In genomic region chr12:57835366-57836288, GRCh38 we compare ENCODE assay signal across 11 cellular contexts. TPM values are rescaled to one million over a fixed set of nuclear protein-coding genes. Genes with fewer than 3 reads are reported as not detected.
DNase-seq lines count a peak whose midpoint lies in the region; TF ChIP-seq lines count a peak whose summit lies in the region.
"Had no signal": no experiment of that assay in that cellular context is flagged by ENCODE, and none has a peak within 500 bp of the region (broad histone marks: within the 10 kb centered on the region; RNA-seq: fewer than 3 reads in every experiment).

No MANE protein-coding gene starts in this region.

- CTCF ChIA-PET in activated CD4-positive, alpha-beta memory T cell treated with anti-CD3 and anti-CD28 coated beads, Interleukin-2, amount 10 ng/mL, durations not matched to agents 7 days and 5 days (lab: Charles Lee) = interaction anchor here (2.7 to 3.9 kb wide), 4 partner anchors 11 to 69 kb away, joined by 6 to 27 read pairs (median 17); partner anchors contain the start of gene CTDSP2
- CTCF ChIA-PET in Calu3 (lab: Charles Lee) = interaction anchor here (0.5 to 0.7 kb wide), 3 partner anchors 22 to 79 kb away, joined by 3 to 4 read pairs (median 4); no protein-coding TSS in a partner anchor

- no peaks in the 10 kb centered on the region for H3K9me2 ChIP-seq in hepatocyte (replicated peaks; ENCODE audit: insufficient read depth)

- H3K27ac ChIP-seq in hepatocyte (peak overlapping the region; percentile 33), testis (peak overlapping the region; percentile 41 to 67)
- H3K27ac ChIP-seq: C4-2B had no signal

- no peak overlapping the region for H2AFZ ChIP-seq in hepatocyte

- no peak overlapping the region for H3K4me3 Mint-ChIP-seq in activated T-cell treated with anti-CD3 and anti-CD28 coated beads, Interleukin-2, amount 50 U/mL, for 24 hours
- H3K4me3 Mint-ChIP-seq in activated CD4-positive, alpha-beta memory T cell treated with anti-CD3 and anti-CD28 coated beads, Interleukin-2, amount 10 ng/mL, durations not matched to agents 7 days and 5 days = peak overlapping the region; percentile 10
- H3K4me3 Mint-ChIP-seq in Calu3 (ENCODE audit: low read depth, unreplicated experiment) = no peak overlapping the region

- POLR2A ChIA-PET in activated CD4-positive, alpha-beta memory T cell treated with anti-CD3 and anti-CD28 coated beads, Interleukin-2, amount 10 ng/mL, durations not matched to agents 7 days and 5 days (lab: Charles Lee) = interaction anchor here (2.9 to 7.6 kb wide), 4 partner anchors 11 to 105 kb away, joined by 14 to 54 read pairs (median 20); partner anchors contain the start of genes ATP23, CTDSP2 and TSFM

- no peaks in the 10 kb centered on the region for H3K36me3 Mint-ChIP-seq in activated T-cell treated with anti-CD3 and anti-CD28 coated beads, Interleukin-2, amount 50 U/mL, for 24 hours (ENCODE audit: low read depth)
- no peaks in the 10 kb centered on the region for H3K36me3 Mint-ChIP-seq in activated CD4-positive, alpha-beta memory T cell treated with anti-CD3 and anti-CD28 coated beads, Interleukin-2, amount 10 ng/mL, durations not matched to agents 7 days and 5 days (ENCODE audit: low read depth)
- H3K36me3 Mint-ChIP-seq in Calu3 (ENCODE audit: insufficient read depth, unreplicated experiment) = no peaks in the 10 kb centered on the region

- H3K36me3 ChIP-seq in hepatocyte (replicated peaks; ENCODE audit: insufficient read depth, low read depth) (no peaks in the 10 kb centered on the region), testis (ENCODE audit: low read depth, missing control alignments) (no peaks in the 10 kb centered on the region)
- H3K36me3 ChIP-seq: HAP-1 had no signal

- TF ChIP-seq POLR2A in testis (IDR thresholded peaks at IDR 0.05) (no peak), lower leg skin (IDR thresholded peaks at IDR 0.05) (no peak)

- H3K4me1 ChIP-seq in hepatocyte (ENCODE audit: insufficient read depth) = peaks cover 88% of the 10 kb centered on the region
- H3K4me1 ChIP-seq in testis = peaks cover 92% of the 10 kb centered on the region

- peaks cover 90% of the 10 kb centered on the region for H3K4me1 Mint-ChIP-seq in activated T-cell treated with anti-CD3 and anti-CD28 coated beads, Interleukin-2, amount 50 U/mL, for 24 hours (ENCODE audit: low read depth)
- peaks cover 82% of the 10 kb centered on the region for H3K4me1 Mint-ChIP-seq in activated CD4-positive, alpha-beta memory T cell treated with anti-CD3 and anti-CD28 coated beads, Interleukin-2, amount 10 ng/mL, durations not matched to agents 7 days and 5 days
- H3K4me1 Mint-ChIP-seq in Calu3 (ENCODE audit: low read depth, unreplicated experiment) = peaks cover 36% of the 10 kb centered on the region

- no peaks in the 10 kb centered on the region for H3K9me3 Mint-ChIP-seq in activated T-cell treated with anti-CD3 and anti-CD28 coated beads, Interleukin-2, amount 50 U/mL, for 24 hours
- no peaks in the 10 kb centered on the region for H3K9me3 Mint-ChIP-seq in activated CD4-positive, alpha-beta memory T cell treated with anti-CD3 and anti-CD28 coated beads, Interleukin-2, amount 10 ng/mL, durations not matched to agents 7 days and 5 days
- no peaks in the 10 kb centered on the region for H3K9me3 Mint-ChIP-seq in Calu3 (ENCODE audit: low read depth, unreplicated experiment)

- no peak for DNase-seq in activated T-cell treated with anti-CD3 and anti-CD28 coated beads, Interleukin-2, amount 50 U/mL, for 24 hours
- no peak for DNase-seq in activated T-cell treated with anti-CD3 and anti-CD28 coated beads for 4 hours
- DNase-seq in activated CD4-positive, alpha-beta memory T cell treated with anti-CD3 and anti-CD28 coated beads, Interleukin-2, amount 10 ng/mL, durations not matched to agents 7 days and 5 days = no peak
- no peak for DNase-seq in hepatocyte (ENCODE audit: low spot score)
- peak; percentile 65 for DNase-seq in testis
- no peak for DNase-seq in GM19238 (ENCODE audit: insufficient read length, low spot score)
- DNase-seq in lower leg skin (ENCODE audit: low spot score in 2 of 2) = no peak
- no peak for DNase-seq in Calu3
- DNase-seq: NCI-H1436 had no signal

- TF ChIP-seq CTCF in hepatocyte (IDR thresholded peaks at IDR 0.05; ENCODE audit: poor library complexity) (no peak), testis (IDR thresholded peaks at IDR 0.05) (no peak), lower leg skin (IDR thresholded peaks at IDR 0.05) (no peak), Calu3 (IDR thresholded peaks at IDR 0.05; ENCODE audit: unreplicated experiment) (no peak)

- no TSS peak for BruUV-seq in Calu3 (replicated peaks; lab: Mats Ljungman, UMichigan)

- H3K9me3 ChIP-seq in hepatocyte (ENCODE audit: low read depth) (no peaks in the 10 kb centered on the region), testis (no peaks in the 10 kb centered on the region)
- H3K9me3 ChIP-seq: HAP-1 had no signal

- H3K27me3 Mint-ChIP-seq in activated T-cell treated with anti-CD3 and anti-CD28 coated beads, Interleukin-2, amount 50 U/mL, for 24 hours = no peaks in the 10 kb centered on the region
- H3K27me3 Mint-ChIP-seq in activated CD4-positive, alpha-beta memory T cell treated with anti-CD3 and anti-CD28 coated beads, Interleukin-2, amount 10 ng/mL, durations not matched to agents 7 days and 5 days = no peaks in the 10 kb centered on the region
- H3K27me3 Mint-ChIP-seq in Calu3 (ENCODE audit: unreplicated experiment) = no peaks in the 10 kb centered on the region

- H3K4me3 ChIP-seq in hepatocyte (no peak overlapping the region), testis (no peak overlapping the region), lower leg skin (ENCODE audit: low read depth, poor library complexity, severe bottlenecking) (no peak overlapping the region)
- H3K4me3 ChIP-seq: HAP-1 had no signal

- peak overlapping the region; percentile 92 for H3K27ac Mint-ChIP-seq in activated T-cell treated with anti-CD3 and anti-CD28 coated beads, Interleukin-2, amount 50 U/mL, for 24 hours
- peak overlapping the region; percentile 79 for H3K27ac Mint-ChIP-seq in activated CD4-positive, alpha-beta memory T cell treated with anti-CD3 and anti-CD28 coated beads, Interleukin-2, amount 10 ng/mL, durations not matched to agents 7 days and 5 days
- no peak overlapping the region for H3K27ac Mint-ChIP-seq in Calu3 (ENCODE audit: unreplicated experiment)

- H4K20me1 ChIP-seq in hepatocyte (ENCODE audit: insufficient read depth, poor library complexity, severe bottlenecking) = peaks cover 99% of the 10 kb centered on the region

- H3K4me2 ChIP-seq in hepatocyte = peak overlapping the region; percentile 91

- peaks cover 99% of the 10 kb centered on the region for H3K79me2 ChIP-seq in hepatocyte

- intact Hi-C loops in testis (cut with DNase I; ENCODE audit: low total_unique reads) (no loop called here), lower leg skin (cut with DNase I; ENCODE audit: low total_unique reads) (loop anchor here (5.0 kb wide), 1 partner anchor 62 kb away; no protein-coding TSS in a partner anchor), Calu3 (cut with micrococcal nuclease; ENCODE audit: unreplicated experiment) (no loop called here)

- no peaks in the 10 kb centered on the region for H3K27me3 ChIP-seq in hepatocyte
- no peaks in the 10 kb centered on the region for H3K27me3 ChIP-seq in testis

- 75% methylated on average over 9 of the region's 9 CpGs for WGBS in hepatocyte (ENCODE audit: low lambda C conversion rate, missing lambda C conversion rate)
- WGBS in testis, 2 donors = 32 to 47% methylated on average over 7 to 9 of the region's 9 CpGs
- 38 to 55% methylated on average over 9 of the region's 9 CpGs for WGBS in lower leg skin, 2 donors

RNA-seq across cellular contexts. Expression of gene CTDSP2, which starts 10.9 kb away (rescaled TPM):
- total RNA-seq in activated CD4-positive, alpha-beta memory T cell treated with anti-CD3 and anti-CD28 coated beads, Interleukin-2, amount 10 ng/mL, durations not matched to agents 7 days and 5 days = 100 to 1,000 TPM; 137 to 141 TPM
- total RNA-seq in hepatocyte (96.8 and 107 TPM in 2 replicates), testis (100 to 1,000 TPM; 103 to 140 TPM), lower leg skin (100 to 1,000 TPM; 129 to 174 (median 169) TPM), Calu3 (2022) (117 and 119 TPM in 2 replicates)
- polyA plus RNA-seq in hepatocyte (59.3 and 75.9 TPM in 2 replicates), testis (ENCODE audit: insufficient read depth, low read depth, low replicate concordance) (123 TPM)

RNA-seq across cellular contexts. Expression of gene AVIL, which starts 17.1 kb away (rescaled TPM):
- 1 to 10 TPM; 1.5 to 2.4 TPM for total RNA-seq in activated CD4-positive, alpha-beta memory T cell treated with anti-CD3 and anti-CD28 coated beads, Interleukin-2, amount 10 ng/mL, durations not matched to agents 7 days and 5 days
- total RNA-seq in hepatocyte = 1.0 and 2.4 TPM in 2 replicates
- 0.93 and 1.3 TPM in 2 replicates for polyA plus RNA-seq in hepatocyte
- total RNA-seq in testis = 1 to 10 TPM; 3.1 to 4.4 TPM
- polyA plus RNA-seq in testis (ENCODE audit: insufficient read depth, low read depth, low replicate concordance) = 6.0 TPM
- 1 to 10 TPM; 1.6 to 4.6 (median 2.8) TPM for total RNA-seq in lower leg skin
- total RNA-seq in Calu3 (2022) = 6.4 and 7.9 TPM in 2 replicates

RNA-seq across cellular contexts. Expression of gene TSFM, which starts 53.0 kb away (rescaled TPM):
- total RNA-seq in activated CD4-positive, alpha-beta memory T cell treated with anti-CD3 and anti-CD28 coated beads, Interleukin-2, amount 10 ng/mL, durations not matched to agents 7 days and 5 days = 10 to 100 TPM; 28.9 to 31.5 TPM
- total RNA-seq in hepatocyte = 15.7 and 25.9 TPM in 2 replicates
- 38.9 and 46.8 TPM in 2 replicates for polyA plus RNA-seq in hepatocyte
- 10 to 100 TPM; 26.9 to 30.0 TPM for total RNA-seq in testis
- 51.2 TPM for polyA plus RNA-seq in testis (ENCODE audit: insufficient read depth, low read depth, low replicate concordance)
- 10 to 100 TPM; 29.6 to 41.6 (median 34.5) TPM for total RNA-seq in lower leg skin
- total RNA-seq in Calu3 (2022) = 47.1 and 49.0 TPM in 2 replicates
